ENCODE assay signal across 9 cellular contexts in the genomic region with DNA sequence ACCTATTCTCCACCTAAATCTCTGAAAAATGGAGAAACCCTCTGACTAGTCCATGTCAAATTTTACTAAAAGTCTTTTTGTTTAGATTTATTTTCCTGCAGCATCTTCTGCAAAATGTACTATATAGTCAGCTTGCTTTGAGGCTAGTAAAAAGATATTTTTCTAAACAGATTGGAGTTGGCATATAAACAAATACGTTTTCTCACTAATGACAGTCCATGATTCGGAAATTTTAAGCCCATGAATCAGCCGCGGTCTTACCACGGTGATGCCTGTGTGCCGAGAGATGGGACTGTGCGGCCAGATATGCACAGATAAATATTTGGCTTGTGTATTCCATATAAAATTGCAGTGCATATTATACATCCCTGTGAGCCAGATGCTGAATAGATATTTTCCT. TPM values are rescaled to one million over a fixed set of nuclear protein-coding genes. Genes with fewer than 3 reads are reported as not detected.
DNase-seq lines count a peak whose midpoint lies in the region; ATAC-seq, FAIRE-seq and TF ChIP-seq lines count a peak whose summit lies in the region.
"Had no signal": no experiment of that assay in that cellular context is flagged by ENCODE, and none has a peak within 500 bp of the region (broad histone marks: within the 10 kb centered on the region; RNA-seq: fewer than 3 reads in every experiment).

No MANE protein-coding gene starts in this region.

- H3K4me1 ChIP-seq in GM23248 (ENCODE audit: insufficient read depth) (peaks cover 6% of the 10 kb centered on the region; the same call in 1 of the 2 replicates), PC-3 (ENCODE audit: insufficient read depth, low read length) (0 out of 2 replicates have a peak, but pooled peaks cover 4% of the 10 kb centered on the region), esophagus squamous epithelium (peaks cover 9 to 64% (median 37%) of the 10 kb centered on the region in 3 donors), hepatocyte (ENCODE audit: insufficient read depth) (peaks cover 15% of the 10 kb centered on the region)

- H3K9me3 ChIP-seq in GM23248 (ENCODE audit: low read depth) (no peaks in the 10 kb centered on the region), PC-3 (ENCODE audit: low read length) (no peaks in the 10 kb centered on the region), esophagus squamous epithelium (no peaks in the 10 kb centered on the region), hepatocyte (ENCODE audit: low read depth) (no peaks in the 10 kb centered on the region)

- H3K36me3 ChIP-seq in GM23248 (ENCODE audit: low read depth) (no peaks in the 10 kb centered on the region), PC-3 (ENCODE audit: low read depth, low read length) (no peaks in the 10 kb centered on the region), esophagus squamous epithelium (no peaks in the 10 kb centered on the region), hepatocyte (replicated peaks; ENCODE audit: insufficient read depth, low read depth) (no peaks in the 10 kb centered on the region)

- no peak overlapping the region for H2AFZ ChIP-seq in GM23248
- H2AFZ ChIP-seq in PC-3 (ENCODE audit: low read length), result no peak overlapping the region
- H2AFZ ChIP-seq in hepatocyte, result no peak overlapping the region

- WGBS in GM23248 (ENCODE audit: low coverage in 1 of 2, low lambda C conversion rate in 2 of 2, missing lambda C conversion rate in 2 of 2), 2 experiments, result 21 to 24% methylated on average over 7 of the region's 7 CpGs
- 41 to 46% methylated on average over 7 of the region's 7 CpGs for WGBS in esophagus squamous epithelium, 2 donors
- WGBS in hepatocyte (ENCODE audit: low lambda C conversion rate, missing lambda C conversion rate), result 14% methylated on average over 7 of the region's 7 CpGs

- H4K20me1 ChIP-seq in GM23248 (ENCODE audit: insufficient read depth) (no peaks in the 10 kb centered on the region), PC-3 (ENCODE audit: low read length) (peaks cover 16% of the 10 kb centered on the region), hepatocyte (ENCODE audit: insufficient read depth, poor library complexity, severe bottlenecking) (peaks cover 5% of the 10 kb centered on the region)

- POLR2A ChIA-PET in PC-3 (lab: Charles Lee; ENCODE audit: unreplicated experiment), result interaction anchor here (0.6 kb wide), 1 partner anchor 111 kb away, joined by 4 read pairs; no protein-coding TSS in a partner anchor

- peak; percentile 17 for ATAC-seq in PC-3
- ATAC-seq in HG03439 (IDR thresholded peaks at IDR 0.05; ENCODE audit: unreplicated experiment), result no peak

- H3K4me3 ChIP-seq in GM23248 (peak overlapping the region; percentile 80), PC-3 (ENCODE audit: low read length) (peak overlapping the region; percentile 80), esophagus squamous epithelium (peak overlapping the region; percentile 57 to 83 (median 63)), hepatocyte (no peak overlapping the region)

- H3K27me3 ChIP-seq in GM23248 (replicated peaks; ENCODE audit: insufficient read depth), result peaks cover 13% of the 10 kb centered on the region
- H3K27me3 ChIP-seq in PC-3 (ENCODE audit: low read length), result no peaks in the 10 kb centered on the region
- peaks cover 2 to 99% (median 18%) of the 10 kb centered on the region in 4 donors for H3K27me3 ChIP-seq in esophagus squamous epithelium
- peaks cover 81% of the 10 kb centered on the region for H3K27me3 ChIP-seq in hepatocyte

- FAIRE-seq in urothelium cell line (lab: Jason Lieb, UNC), result no peak

- no peak for TF ChIP-seq POLR2A in esophagus squamous epithelium (IDR thresholded peaks at IDR 0.05)

- H3K9me2 ChIP-seq in GM23248 (ENCODE audit: insufficient read depth) (no peaks in the 10 kb centered on the region), PC-3 (replicated peaks; ENCODE audit: low read length) (no peaks in the 10 kb centered on the region), hepatocyte (replicated peaks; ENCODE audit: insufficient read depth) (no peaks in the 10 kb centered on the region)

- H3K4me2 ChIP-seq in GM23248 (ENCODE audit: unreplicated experiment) (peak overlapping the region; percentile 94), PC-3 (ENCODE audit: low read length) (peak overlapping the region; percentile 91), hepatocyte (no peak overlapping the region)

- H3K27ac ChIP-seq in GM23248, result peak overlapping the region; percentile 33
- no peak overlapping the region for H3K27ac ChIP-seq in PC-3 (ENCODE audit: low read length)
- peak overlapping the region in 2 of 4 donors; percentile 50 to 91 for H3K27ac ChIP-seq in esophagus squamous epithelium
- H3K27ac ChIP-seq in hepatocyte, result no peak overlapping the region

- intact Hi-C loops in PC-3 (cut with micrococcal nuclease), result loop anchor here (1.0 to 5.0 kb wide), 5 partner anchors 66 to 299 kb away; no protein-coding TSS in a partner anchor
- intact Hi-C loops in esophagus squamous epithelium (cut with DNase I), result no loop called here

- peak; percentile 84 for DNase-seq in GM23248
- peak; percentile 84 for DNase-seq in PC-3
- DNase-seq in esophagus squamous epithelium (lab: John Stamatoyannopoulos, UW), result no peak
- peak; percentile 26 for DNase-seq in retina
- no peak for DNase-seq in hepatocyte (ENCODE audit: low spot score)
- no peak for DNase-seq in urothelium cell line (ENCODE audit: low spot score)
- no peak for DNase-seq in effector CD8-positive, alpha-beta T cell (lab: John Stamatoyannopoulos, UW)
- DNase-seq: NK-92 treated with Interleukin-12 subunit alpha and Interleukin-12 subunit beta, amount 100 ng/mL, for 24 hours had no signal

- peak overlapping the region; percentile 76 for H3K9ac ChIP-seq in GM23248
- peak overlapping the region; percentile 76 for H3K9ac ChIP-seq in PC-3 (ENCODE audit: low read length)

- H3K79me2 ChIP-seq in GM23248 (ENCODE audit: insufficient read depth) (peaks cover 42% of the 10 kb centered on the region), PC-3 (ENCODE audit: low read length) (peaks cover 43% of the 10 kb centered on the region), hepatocyte (no peaks in the 10 kb centered on the region)

- H3F3A ChIP-seq in GM23248 (ENCODE audit: insufficient read depth), result peaks cover 13% of the 10 kb centered on the region
- no peaks in the 10 kb centered on the region for H3F3A ChIP-seq in PC-3 (ENCODE audit: low read length, unreplicated experiment)

- no peak for TF ChIP-seq CTCF in PC-3 (conservative IDR thresholded peaks at IDR 0.05; ENCODE audit: low read depth, low read length)
- no peak for TF ChIP-seq CTCF in esophagus squamous epithelium (IDR thresholded peaks at IDR 0.05)
- TF ChIP-seq CTCF in hepatocyte (IDR thresholded peaks at IDR 0.05; ENCODE audit: poor library complexity), result no peak

- CTCF ChIA-PET in PC-3 (lab: Charles Lee), result interaction anchor here (2.0 kb wide), 1 partner anchor 74 kb away, joined by 15 read pairs; no protein-coding TSS in a partner anchor

- in situ Hi-C loops in GM23248 (cut with MboI), result no loop called here

- BruUV-seq in PC-3 (replicated peaks; lab: Mats Ljungman, UMichigan), result no TSS peak

RNA-seq across cellular contexts. Expression of gene FOXC1, which starts 3.2 kb away (rescaled TPM):
- 11.1 and 13.2 TPM in 2 replicates for total RNA-seq in GM23248 (2014; rRNA removed; shearing (Covaris generic))
- polyA plus RNA-seq in GM23248 (2016; fragmentation: Nextera tagmentation; extraction: Ambion mirVana) (3.3 and 3.5 TPM in 2 replicates), hepatocyte (0.60 and 1.1 TPM in 2 replicates)
- total RNA-seq in PC-3 (2014; rRNA removed) (7.3 and 12.0 TPM in 2 replicates), esophagus squamous epithelium (1 to 10 TPM; 2.2 to 6.0 (median 3.4) TPM), hepatocyte (1.1 and 1.2 TPM in 2 replicates)

Comparison
In these comparisons a context has a peak if more than half of its experiments do, and no peak if none do; other contexts are left out.
1. DNase-seq: peak in GM23248 (single experiment), PC-3 (single experiment) and retina (single experiment); none in esophagus squamous epithelium (single experiment), hepatocyte (single experiment), urothelium cell line (single experiment) and effector CD8-positive, alpha-beta T cell (single experiment).